ENCODE assay signal across 9 cellular contexts in the genomic region with DNA sequence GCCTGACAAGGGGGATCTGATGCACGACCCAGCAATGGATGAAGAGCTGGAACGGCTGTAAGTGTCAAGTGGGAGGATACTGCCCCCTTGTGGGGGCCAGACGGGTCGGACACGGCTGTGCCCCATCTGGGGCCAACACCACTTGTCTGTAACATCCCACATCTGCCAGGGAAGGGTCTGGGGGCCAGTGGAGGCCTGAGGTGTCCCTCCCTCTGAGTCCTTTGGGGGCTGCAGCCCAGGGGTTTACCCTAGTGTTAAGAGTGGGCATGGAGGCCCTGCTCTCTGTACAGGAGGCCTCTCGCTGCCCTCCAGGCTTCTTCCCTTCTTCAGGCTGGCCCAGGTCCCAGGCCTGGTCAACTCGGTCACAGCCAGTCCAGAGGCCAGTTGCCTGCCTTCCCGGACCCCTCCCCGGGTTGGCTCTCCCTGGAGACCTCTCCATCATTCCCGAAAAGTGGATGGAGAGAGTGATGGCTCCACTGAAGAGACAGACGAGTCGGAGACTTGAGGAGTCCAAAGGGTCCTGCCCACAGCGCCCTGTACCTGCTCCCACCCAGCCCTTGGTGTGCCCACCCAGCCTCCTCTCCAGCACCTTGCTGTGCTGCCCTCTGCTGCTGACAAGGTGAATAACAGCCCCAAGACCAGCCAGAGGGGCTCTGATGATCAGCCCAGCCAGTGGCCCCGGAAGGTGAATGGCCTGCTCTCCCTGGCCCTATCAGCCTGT. TPM values are rescaled to one million over a fixed set of nuclear protein-coding genes. Genes with fewer than 3 reads are reported as not detected.
DNase-seq lines count a peak whose midpoint lies in the region; ATAC-seq and TF ChIP-seq lines count a peak whose summit lies in the region.
"Had no signal": no experiment of that assay in that cellular context is flagged by ENCODE, and none has a peak within 500 bp of the region (broad histone marks: within the 10 kb centered on the region; RNA-seq: fewer than 3 reads in every experiment).

No MANE protein-coding gene starts in this region.

- H3K9me3 Mint-ChIP-seq in activated T-cell treated with anti-CD3 and anti-CD28 coated beads, Interleukin-2, amount 50 U/mL, for 72 hours, result no peaks in the 10 kb centered on the region
- H3K9me3 Mint-ChIP-seq in neural progenitor cell, result no peaks in the 10 kb centered on the region

- CTCF ChIA-PET in OCI-LY7 (lab: Charles Lee; ENCODE audit: unreplicated experiment), result no interaction called here

- no peaks in the 10 kb centered on the region for H3K79me2 ChIP-seq in OCI-LY7 (ENCODE audit: insufficient read depth, low read depth, low read length)
- no peaks in the 10 kb centered on the region for H3K79me2 ChIP-seq in neural progenitor cell (ENCODE audit: low read depth)

- H3K36me3 ChIP-seq in OCI-LY7 (ENCODE audit: insufficient read depth, low read length) (peaks cover 77% of the 10 kb centered on the region), neural progenitor cell (no peaks in the 10 kb centered on the region), uterus (no peaks in the 10 kb centered on the region)

- H3K9ac ChIP-seq in neural progenitor cell, result no peak overlapping the region
- H3K9ac ChIP-seq: BLaER1 had no signal

- POLR2A ChIA-PET in OCI-LY7 (lab: Charles Lee), result no interaction called here

- H3F3A ChIP-seq in neural progenitor cell (ENCODE audit: low read depth), result peaks cover 29% of the 10 kb centered on the region

- H3K27me3 Mint-ChIP-seq in activated T-cell treated with anti-CD3 and anti-CD28 coated beads, Interleukin-2, amount 50 U/mL, for 72 hours (ENCODE audit: low read depth), result no peaks in the 10 kb centered on the region
- H3K27me3 Mint-ChIP-seq in neural progenitor cell (ENCODE audit: insufficient read depth, low read depth), result peaks cover 4% of the 10 kb centered on the region

- no peaks in the 10 kb centered on the region for H4K20me1 ChIP-seq in OCI-LY7 (ENCODE audit: insufficient read depth, low read length)
- H4K20me1 ChIP-seq in neural progenitor cell (ENCODE audit: low read depth), result peaks cover 15% of the 10 kb centered on the region

- H3K27ac ChIP-seq in OCI-LY7 (ENCODE audit: low read depth, low read length, poor library complexity, severe bottlenecking), result peak overlapping the region; percentile 44
- peak overlapping the region; percentile 18 for H3K27ac ChIP-seq in neural progenitor cell
- peak overlapping the region in 1 of 2 donors; percentile 3 for H3K27ac ChIP-seq in uterus
- H3K27ac ChIP-seq: BLaER1 had no signal

- BruUV-seq in OCI-LY7 (replicated peaks; lab: Mats Ljungman, UMichigan), result no TSS peak

- H3K4me2 ChIP-seq in OCI-LY7 (ENCODE audit: low read length), result no peak overlapping the region
- H3K4me2 ChIP-seq in neural progenitor cell, result no peak overlapping the region
- H3K4me2 ChIP-seq: BLaER1 had no signal

- no peak overlapping the region for H3K27ac Mint-ChIP-seq in activated T-cell treated with anti-CD3 and anti-CD28 coated beads, Interleukin-2, amount 50 U/mL, for 72 hours
- peak overlapping the region; percentile 33 for H3K27ac Mint-ChIP-seq in neural progenitor cell

- no peak overlapping the region for H3K4me3 Mint-ChIP-seq in activated T-cell treated with anti-CD3 and anti-CD28 coated beads, Interleukin-2, amount 50 U/mL, for 72 hours
- no peak overlapping the region for H3K4me3 Mint-ChIP-seq in neural progenitor cell

- H3K4me3 ChIP-seq in OCI-LY7 (ENCODE audit: low read depth, low read length, poor library complexity, severe bottlenecking) (no peak overlapping the region), fibroblast of pulmonary artery (replicated peaks; ENCODE audit: low read depth, low read length) (no peak overlapping the region), neural progenitor cell (no peak overlapping the region), uterus (no peak overlapping the region)
- H3K4me3 ChIP-seq: BLaER1 had no signal

- H3K9me3 ChIP-seq in OCI-LY7 (ENCODE audit: low read length), result no peaks in the 10 kb centered on the region
- H3K9me3 ChIP-seq in neural progenitor cell (ENCODE audit: low read depth), result no peaks in the 10 kb centered on the region
- no peaks in the 10 kb centered on the region for H3K9me3 ChIP-seq in uterus
- H3K9me3 ChIP-seq: BLaER1 had no signal

- peak; percentile 72 to 78 for ATAC-seq in activated T-cell treated with anti-CD3 and anti-CD28 coated beads, Interleukin-2, amount 50 U/mL, for 72 hours (replicated peaks in 1 of 2)

- peaks cover 2% of the 10 kb centered on the region for H3K4me1 Mint-ChIP-seq in activated T-cell treated with anti-CD3 and anti-CD28 coated beads, Interleukin-2, amount 50 U/mL, for 72 hours (ENCODE audit: low read depth)
- peaks cover 3% of the 10 kb centered on the region for H3K4me1 Mint-ChIP-seq in neural progenitor cell

- no peak for TF ChIP-seq POLR2A in uterus (IDR thresholded peaks at IDR 0.05)

- intact Hi-C loops in OCI-LY7 (cut with micrococcal nuclease; ENCODE audit: unreplicated experiment), result loop anchor here (1.0 kb wide), 1 partner anchor 272 kb away; no protein-coding TSS in a partner anchor
- intact Hi-C loops in uterus (cut with DNase I; ENCODE audit: low total_unique reads), result loop anchor here (5.0 to 10.0 kb wide), 2 partner anchors 184 to 274 kb away; no protein-coding TSS in a partner anchor

- H3K4me1 ChIP-seq in OCI-LY7 (ENCODE audit: insufficient read depth, low read length, poor library complexity, severe bottlenecking), result peaks cover 31% of the 10 kb centered on the region
- H3K4me1 ChIP-seq in neural progenitor cell, result no peaks in the 10 kb centered on the region
- no peaks in the 10 kb centered on the region for H3K4me1 ChIP-seq in uterus

- H2AFZ ChIP-seq in OCI-LY7 (ENCODE audit: low read length), result no peak overlapping the region
- no peak overlapping the region for H2AFZ ChIP-seq in neural progenitor cell (replicated peaks)

- TF ChIP-seq CTCF in OCI-LY7 (conservative IDR thresholded peaks at IDR 0.05; ENCODE audit: low read length) (peak; percentile 81), fibroblast of pulmonary artery (IDR thresholded peaks at IDR 0.05; ENCODE audit: low read length, missing control alignments) (peak; percentile 84), neural progenitor cell (IDR thresholded peaks at IDR 0.05) (peak; percentile 66), uterus (IDR thresholded peaks at IDR 0.05) (peak; percentile 34 to 68 (median 48))

- H3K27me3 ChIP-seq in neural progenitor cell (no peaks in the 10 kb centered on the region), uterus (no peaks in the 10 kb centered on the region)
- H3K27me3 ChIP-seq: BLaER1 had no signal

- H3K9me2 ChIP-seq in OCI-LY7 (ENCODE audit: insufficient read depth, low read length), result no peaks in the 10 kb centered on the region

- DNase-seq in NCI-H187 (lab: John Stamatoyannopoulos, UW) (peak; percentile 27 to 54), NCI-H187 treated with DMSO at 0.1 percent for 48 hours (lab: John Stamatoyannopoulos, UW) (no peak), HPDE6-E6E7 (ENCODE audit: extremely low spot score) (peak; percentile 72), OCI-LY7 (ENCODE audit: low spot score) (peak; percentile 89), fibroblast of pulmonary artery (ENCODE audit: low read depth) (peak; percentile 77), neural progenitor cell (ENCODE audit: low spot score) (peak; percentile 87), uterus (peak; percentile 53 to 62)
- DNase-seq in activated T-cell treated with anti-CD3 and anti-CD28 coated beads, Interleukin-2, amount 50 U/mL, for 72 hours, result peak; percentile 60 to 68

- H3K36me3 Mint-ChIP-seq in activated T-cell treated with anti-CD3 and anti-CD28 coated beads, Interleukin-2, amount 50 U/mL, for 72 hours (ENCODE audit: insufficient read depth in 2 of 2), result peaks cover 4 to 6% of the 10 kb centered on the region in 2 donors
- peaks cover 11% of the 10 kb centered on the region for H3K36me3 Mint-ChIP-seq in neural progenitor cell

RNA-seq across cellular contexts. Expression of a gene that starts 15.4 kb away (rescaled TPM):
- total RNA-seq in OCI-LY7 (2014; rRNA removed; shearing (Covaris generic)), result 116 and 136 TPM in 2 replicates
- total RNA-seq in OCI-LY7 (2022), result 126 and 135 TPM in 2 replicates
- total RNA-seq in activated T-cell treated with anti-CD3 and anti-CD28 coated beads, Interleukin-2, amount 50 U/mL, for 72 hours, result 10 to 100 TPM; 83.8 to 91.6 TPM
- total RNA-seq in neural progenitor cell (ENCODE audit: low replicate concordance), result 95.0 and 160 TPM in 2 replicates
- 100 to 1,000 TPM in 3 of 4 donors, 10 to 100 TPM in 1; 57.4 to 243 (median 151) TPM for total RNA-seq in uterus

RNA-seq across cellular contexts. Expression of a gene that starts 24.9 kb away (rescaled TPM):
- not detected in 2 replicates for total RNA-seq in OCI-LY7 (2014; rRNA removed; shearing (Covaris generic))
- total RNA-seq in OCI-LY7 (2022), result not detected in 2 replicates
- total RNA-seq in activated T-cell treated with anti-CD3 and anti-CD28 coated beads, Interleukin-2, amount 50 U/mL, for 72 hours, result 10 to 100 TPM in 1 of 2 donors, 1 to 10 TPM in 1; 4.6 to 10.2 TPM
- total RNA-seq in neural progenitor cell (ENCODE audit: low replicate concordance), result 7.1 and 11.2 TPM in 2 replicates
- 10 to 100 TPM; 28.1 to 80.3 (median 47.1) TPM for total RNA-seq in uterus

RNA-seq across cellular contexts. Expression of a gene that starts 53.5 kb away (rescaled TPM):
- 15.6 and 19.9 TPM in 2 replicates for total RNA-seq in OCI-LY7 (2014; rRNA removed; shearing (Covaris generic))
- 36.0 and 39.4 TPM in 2 replicates for total RNA-seq in OCI-LY7 (2022)
- 100 to 1,000 TPM; 306 to 397 TPM for total RNA-seq in activated T-cell treated with anti-CD3 and anti-CD28 coated beads, Interleukin-2, amount 50 U/mL, for 72 hours
- 61.4 and 76.9 TPM in 2 replicates for total RNA-seq in neural progenitor cell (ENCODE audit: low replicate concordance)
- 10 to 100 TPM; 13.8 to 65.9 (median 23.8) TPM for total RNA-seq in uterus
